26 cellular contexts compared by ENCODE assay signal in genomic region chr7:153507885-153508284, GRCh38.
"Had no signal": no experiment of that assay in that cellular context is flagged by ENCODE, and none has a peak within 500 bp of the region (broad histone marks: within the 10 kb centered on the region; RNA-seq: fewer than 3 reads in every experiment).

No MANE protein-coding gene starts in this region.

- H3K27ac ChIP-seq: adrenal gland, body of pancreas, coronary artery, dorsolateral prefrontal cortex had no signal

- DNase-seq: activated CD4-positive, alpha-beta memory T cell treated with anti-CD3 and anti-CD28 coated beads for 36 hours; activated CD4-positive, alpha-beta T cell treated with anti-CD3 and anti-CD28 coated beads for 36 hours; activated CD4-positive, alpha-beta T cell treated with anti-CD3 and anti-CD28 coated beads, Interleukin-2, amount 10 ng/mL, durations not matched to agents 24 days and 14 days; activated CD4-positive, CD25-positive, alpha-beta regulatory T cell; activated CD4-positive, CD25-positive, alpha-beta regulatory T cell treated with anti-CD3 and anti-CD28 coated beads, Interleukin-2, amount 50 U/mL, for 72 hours; activated CD8-positive, alpha-beta memory T cell treated with anti-CD3 and anti-CD28 coated beads, Interleukin-2, amount 10 ng/mL, durations not matched to agents 7 days and 5 days; activated CD8-positive, alpha-beta memory T cell treated with anti-CD3 and anti-CD28 coated beads, Interleukin-2, amount 50 U/mL, for 4 hours; activated CD8-positive, alpha-beta T cell treated with anti-CD3 and anti-CD28 coated beads, Interleukin-2, amount 10 ng/mL, durations not matched to agents 7 days and 5 days; activated effector memory CD4-positive, alpha-beta T cell treated with anti-CD3 and anti-CD28 coated beads, Interleukin-2, amount 50 U/mL, for 16 hours; activated naive CD4-positive, alpha-beta T cell treated with anti-CD3 and anti-CD28 coated beads for 36 hours; activated naive CD8-positive, alpha-beta T cell treated with anti-CD3 and anti-CD28 coated beads for 36 hours; activated naive CD8-positive, alpha-beta T cell treated with anti-CD3 and anti-CD28 coated beads, Interleukin-2, amount 50 U/mL, for 24 hours; activated T-cell treated with anti-CD3 and anti-CD28 coated beads, Interleukin-2, amount 50 U/mL, for 1 hour; activated T-cell treated with anti-CD3 and anti-CD28 coated beads, Interleukin-2, amount 50 U/mL, for 48 hours; adrenal gland; amygdala; aorta; body of pancreas; cerebellar nuclear complex; effector memory CD4-positive, alpha-beta T cell; endodermal cell; foreskin fibroblast; head of caudate nucleus; T-helper 2 cell had no signal
